Comparison of ENCODE assay signal across 8 cellular contexts in the genomic region with DNA sequence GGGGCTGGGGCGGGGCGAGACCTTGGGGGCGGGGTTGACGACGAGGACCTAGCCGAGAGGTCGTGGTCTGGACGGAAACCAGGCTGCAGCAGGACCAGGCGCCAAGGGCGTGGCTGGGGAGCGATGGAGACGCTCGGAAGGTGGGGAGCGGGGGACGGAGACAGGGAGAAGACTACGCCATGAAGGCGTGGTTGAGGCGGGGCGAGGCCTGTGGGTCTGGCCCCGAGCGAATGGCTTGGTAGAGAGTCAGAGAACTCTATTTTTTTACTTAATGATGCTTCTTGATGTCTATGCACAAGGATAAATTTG. TPM values are rescaled to one million over a fixed set of nuclear protein-coding genes. Genes with fewer than 3 reads are reported as not detected.
DNase-seq lines count a peak whose midpoint lies in the region; ATAC-seq and TF ChIP-seq lines count a peak whose summit lies in the region.

No MANE protein-coding gene starts in this region.

- H3K36me3 Mint-ChIP-seq in activated T-helper 17 cell treated with anti-CD3 and anti-CD28 coated beads, Interleukin-2, amount 50 U/mL, for 72 hours (ENCODE audit: low read depth), result peaks cover 19% of the 10 kb centered on the region

- intact Hi-C loops in heart left ventricle (cut with DNase I) (loop anchor here in 4 of 10 donors (1.0 to 5.0 kb wide), 5 partner anchors 15 to 387 kb away; partner anchors contain the start of genes PIN1 (in 2 of the 4) and ZNF561 (in 1 of the 4)), left cardiac atrium (cut with DNase I) (no loop called here)

- ATAC-seq in heart left ventricle, result no peak
- ATAC-seq in left cardiac atrium, result no peak
- no peak for ATAC-seq in activated T-helper 17 cell treated with anti-CD3 and anti-CD28 coated beads, Interleukin-2, amount 50 U/mL, for 72 hours (replicated peaks)
- ATAC-seq in upper lobe of left lung (ENCODE audit: low FRiP score in 2 of 2), result no peak
- ATAC-seq in HG02678 (IDR thresholded peaks at IDR 0.05; ENCODE audit: unreplicated experiment), result no peak

- TF ChIP-seq POLR2A in heart left ventricle (IDR thresholded peaks at IDR 0.05) (peak in 1 of 2 donors; percentile 36), upper lobe of left lung (IDR thresholded peaks at IDR 0.05) (no peak)

- no peak for DNase-seq in heart left ventricle
- no peak for DNase-seq in left cardiac atrium
- DNase-seq in kidney epithelial cell (ENCODE audit: low read depth), result no peak
- DNase-seq in upper lobe of left lung, result no peak
- DNase-seq in NCI-H345 treated with DMSO at 0.1 percent for 48 hours (lab: John Stamatoyannopoulos, UW; ENCODE audit: unreplicated experiment), result no peak
- no peak for DNase-seq in T-helper 9 cell

- H3K9me3 ChIP-seq in heart left ventricle (no peaks in the 10 kb centered on the region), upper lobe of left lung (no peaks in the 10 kb centered on the region)

- H3K4me3 Mint-ChIP-seq in activated T-helper 17 cell treated with anti-CD3 and anti-CD28 coated beads, Interleukin-2, amount 50 U/mL, for 72 hours, result peak overlapping the region; percentile 79

- H3K4me1 ChIP-seq in heart left ventricle (peaks cover 4 to 26% (median 18%) of the 10 kb centered on the region in 12 donors), upper lobe of left lung (peaks cover 12 to 25% (median 18%) of the 10 kb centered on the region in 4 donors)

- H3K27ac ChIP-seq in heart left ventricle, result peak overlapping the region; percentile 51 to 98 (median 96)
- H3K27ac ChIP-seq in upper lobe of left lung, result peak overlapping the region; percentile 92 to 99 (median 96)

- H3K4me3 ChIP-seq in heart left ventricle (peak overlapping the region in 10 of 12 donors; percentile 38 to 98 (median 88)), kidney epithelial cell (ENCODE audit: low read depth, low read length) (peak overlapping the region; percentile 18), upper lobe of left lung (peak overlapping the region in 3 of 4 donors; percentile 41 to 96 (median 43))

- H3K27ac Mint-ChIP-seq in activated T-helper 17 cell treated with anti-CD3 and anti-CD28 coated beads, Interleukin-2, amount 50 U/mL, for 72 hours, result peak overlapping the region; percentile 82

- WGBS in heart left ventricle, 4 donors, result 0 to 2% (median 1%) methylated on average over 19 to 21 of the region's 21 CpGs
- WGBS in upper lobe of left lung, 2 donors, result 1 to 2% methylated on average over 8 to 21 of the region's 21 CpGs

- no peak for TF ChIP-seq EP300 in upper lobe of left lung (IDR thresholded peaks at IDR 0.05)

- H3K27me3 ChIP-seq in heart left ventricle, result no peaks in the 10 kb centered on the region
- H3K27me3 ChIP-seq in kidney epithelial cell (ENCODE audit: control insufficient read depth, insufficient read depth, low read length), result no peaks in the 10 kb centered on the region
- H3K27me3 ChIP-seq in upper lobe of left lung, result no peaks in the 10 kb centered on the region

- no peaks in the 10 kb centered on the region for H3K9me3 Mint-ChIP-seq in activated T-helper 17 cell treated with anti-CD3 and anti-CD28 coated beads, Interleukin-2, amount 50 U/mL, for 72 hours

- H3K4me1 Mint-ChIP-seq in activated T-helper 17 cell treated with anti-CD3 and anti-CD28 coated beads, Interleukin-2, amount 50 U/mL, for 72 hours, result peaks cover 10% of the 10 kb centered on the region

- H3K27me3 Mint-ChIP-seq in activated T-helper 17 cell treated with anti-CD3 and anti-CD28 coated beads, Interleukin-2, amount 50 U/mL, for 72 hours, result no peaks in the 10 kb centered on the region

- TF ChIP-seq CTCF in heart left ventricle (IDR thresholded peaks at IDR 0.05) (no peak), kidney epithelial cell (IDR thresholded peaks at IDR 0.05; ENCODE audit: insufficient read depth, low read length, poor library complexity, severe bottlenecking) (no peak), upper lobe of left lung (IDR thresholded peaks at IDR 0.05) (no peak)

- H3K36me3 ChIP-seq in heart left ventricle (no peaks in the 10 kb centered on the region), kidney epithelial cell (ENCODE audit: control insufficient read depth, insufficient read depth, low read length) (no peaks in the 10 kb centered on the region), upper lobe of left lung (no peaks in the 10 kb centered on the region)

RNA-seq across cellular contexts. Expression of gene FBXL12, which starts 0.7 kb away (rescaled TPM):
- total RNA-seq in heart left ventricle, result 10 to 100 TPM in 8 of 9 donors, 1 to 10 TPM in 1; 9.8 to 17.6 (median 12.2) TPM
- 10 to 100 TPM; 11.2 to 14.5 TPM for polyA plus RNA-seq in heart left ventricle
- total RNA-seq in left cardiac atrium, result 10 to 100 TPM; 12.8 to 14.5 TPM
- 10 to 100 TPM; 23.6 to 27.2 TPM for total RNA-seq in activated T-helper 17 cell treated with anti-CD3 and anti-CD28 coated beads, Interleukin-2, amount 50 U/mL, for 72 hours
- total RNA-seq in kidney epithelial cell, result 25.2 and 30.8 TPM in 2 replicates
- total RNA-seq in upper lobe of left lung, result 10 to 100 TPM; 14.8 to 48.2 (median 32.3) TPM

RNA-seq across cellular contexts. Expression of gene UBL5, which starts 8.2 kb away (rescaled TPM):
- 100 to 1,000 TPM; 460 to 843 (median 492) TPM for total RNA-seq in heart left ventricle
- 1,000 to 10,000 TPM in 1 of 2 donors, 100 to 1,000 TPM in 1; 592 to 1,809 TPM for polyA plus RNA-seq in heart left ventricle
- 100 to 1,000 TPM; 414 to 466 TPM for total RNA-seq in left cardiac atrium
- total RNA-seq in activated T-helper 17 cell treated with anti-CD3 and anti-CD28 coated beads, Interleukin-2, amount 50 U/mL, for 72 hours, result 100 to 1,000 TPM; 247 to 395 TPM
- 536 and 603 TPM in 2 replicates for total RNA-seq in kidney epithelial cell
- 100 to 1,000 TPM in 5 of 6 donors, 10 to 100 TPM in 1; 61.8 to 405 (median 255) TPM for total RNA-seq in upper lobe of left lung

RNA-seq across cellular contexts. Expression of gene PIN1, which starts 15.6 kb away (rescaled TPM):
- total RNA-seq in heart left ventricle (100 to 1,000 TPM in 2 of 9 donors, 10 to 100 TPM in 7; 82.8 to 147 (median 93.1) TPM), left cardiac atrium (10 to 100 TPM; 73.7 to 74.9 TPM), kidney epithelial cell (102 and 115 TPM in 2 replicates), upper lobe of left lung (10 to 100 TPM; 38.8 to 87.5 (median 70.7) TPM)
- polyA plus RNA-seq in heart left ventricle, result 100 to 1,000 TPM in 1 of 2 donors, 10 to 100 TPM in 1; 90.0 to 159 TPM
- 10 to 100 TPM; 62.0 to 93.1 TPM for total RNA-seq in activated T-helper 17 cell treated with anti-CD3 and anti-CD28 coated beads, Interleukin-2, amount 50 U/mL, for 72 hours

RNA-seq across cellular contexts. Expression of gene ZNF846, which starts 51.0 kb away (rescaled TPM):
- total RNA-seq in heart left ventricle, result 10 to 100 TPM in 3 of 9 donors, 1 to 10 TPM in 6; 6.5 to 11.0 (median 8.4) TPM
- polyA plus RNA-seq in heart left ventricle, result 10 to 100 TPM in 1 of 2 donors, 1 to 10 TPM in 1; 5.4 to 11.1 TPM
- total RNA-seq in left cardiac atrium, result 10 to 100 TPM in 1 of 2 donors, 1 to 10 TPM in 1; 8.8 to 12.7 TPM
- 1 to 10 TPM; 3.8 to 8.4 TPM for total RNA-seq in activated T-helper 17 cell treated with anti-CD3 and anti-CD28 coated beads, Interleukin-2, amount 50 U/mL, for 72 hours
- total RNA-seq in kidney epithelial cell, result 2.8 and 4.2 TPM in 2 replicates
- total RNA-seq in upper lobe of left lung, result 10 to 100 TPM in 5 of 6 donors, 1 to 10 TPM in 1; 5.6 to 36.7 (median 15.0) TPM

Comparison
In these comparisons a context has a peak if more than half of its experiments do, and no peak if none do; other contexts are left out.
1. H3K4me3 ChIP-seq: peak in every context shown above with its lines; median percentile 88 in heart left ventricle; 43 in upper lobe of left lung; 18 in kidney epithelial cell.